ENCODE assay signal across 8 cellular contexts in genomic region chr10:32953277-32953927, GRCh38. TPM values are rescaled to one million over a fixed set of nuclear protein-coding genes. Genes with fewer than 3 reads are reported as not detected.
DNase-seq lines count a peak whose midpoint lies in the region; ATAC-seq, FAIRE-seq and TF ChIP-seq lines count a peak whose summit lies in the region.

No MANE protein-coding gene starts in this region.

- H3K36me3 Mint-ChIP-seq in central memory CD8-positive, alpha-beta T cell (ENCODE audit: insufficient read depth): peaks cover 12% of the 10 kb centered on the region
- H3K36me3 Mint-ChIP-seq in activated naive CD4-positive, alpha-beta T cell treated with anti-CD3 and anti-CD28 coated beads for 36 hours (ENCODE audit: low read depth): no peaks in the 10 kb centered on the region

- ATAC-seq in Right ventricle myocardium inferior (no peak), lower lobe of right lung (no peak)
- no peak for ATAC-seq in central memory CD8-positive, alpha-beta T cell (replicated peaks; ENCODE audit: extremely low read depth, poor library complexity, severe bottlenecking)

- TF ChIP-seq CTCF in cardiac muscle cell (IDR thresholded peaks at IDR 0.05; ENCODE audit: low read depth, low read length) (no peak), lower lobe of right lung (IDR thresholded peaks at IDR 0.05) (no peak), D721Med (IDR thresholded peaks at IDR 0.05; ENCODE audit: insufficient read depth, missing control alignments) (no peak)

- no peaks in the 10 kb centered on the region for H3K9me3 Mint-ChIP-seq in central memory CD8-positive, alpha-beta T cell
- H3K9me3 Mint-ChIP-seq in activated naive CD4-positive, alpha-beta T cell treated with anti-CD3 and anti-CD28 coated beads for 36 hours: no peaks in the 10 kb centered on the region

- CTCF ChIA-PET in activated naive CD4-positive, alpha-beta T cell treated with anti-CD3 and anti-CD28 coated beads for 36 hours (lab: Charles Lee): no interaction called here

- H3K27me3 ChIP-seq in cardiac muscle cell (no peaks in the 10 kb centered on the region), lower lobe of right lung (ENCODE audit: low read depth) (no peaks in the 10 kb centered on the region)

- DNase-seq in cardiac muscle cell (ENCODE audit: low read depth in 1 of 2, low spot score in 1 of 2) (peak in 1 of 2 donors; percentile 44), Right ventricle myocardium inferior (ENCODE audit: missing footprints) (no peak), lower lobe of right lung (no peak), D721Med (ENCODE audit: insufficient read length, low spot score) (no peak), HuH-7.5 (ENCODE audit: low spot score) (no peak)
- no peak for DNase-seq in central memory CD8-positive, alpha-beta T cell (ENCODE audit: low spot score in 2 of 2)
- no peak for DNase-seq in activated naive CD4-positive, alpha-beta T cell treated with anti-CD3 and anti-CD28 coated beads for 36 hours
- DNase-seq in stimulated activated CD4-positive, alpha-beta T cell treated with anti-CD3 and anti-CD28 coated beads, Interleukin-12 subunit alpha, Interleukin-12 subunit beta, amount 100 ng/mL, for 4 hours: no peak

- H3K4me1 ChIP-seq in cardiac muscle cell (ENCODE audit: low read depth): peaks cover 59% of the 10 kb centered on the region
- H3K4me1 ChIP-seq in lower lobe of right lung: peaks cover 83% of the 10 kb centered on the region

- intact Hi-C loops in Right ventricle myocardium inferior (cut with DNase I): no loop called here
- intact Hi-C loops in lower lobe of right lung (cut with DNase I): no loop called here
- intact Hi-C loops in activated naive CD4-positive, alpha-beta T cell treated with anti-CD3 and anti-CD28 coated beads for 36 hours (cut with micrococcal nuclease): loop anchor here (10.0 kb wide), 1 partner anchor 509 kb away; the partner anchor contains the start of gene CCDC7

- H3K27me3 Mint-ChIP-seq in central memory CD8-positive, alpha-beta T cell: no peaks in the 10 kb centered on the region
- no peaks in the 10 kb centered on the region for H3K27me3 Mint-ChIP-seq in activated naive CD4-positive, alpha-beta T cell treated with anti-CD3 and anti-CD28 coated beads for 36 hours (ENCODE audit: low read depth)

- H3K4me3 ChIP-seq in cardiac muscle cell (no peak overlapping the region), lower lobe of right lung (no peak overlapping the region)

- peaks cover 72% of the 10 kb centered on the region for H3K4me1 Mint-ChIP-seq in central memory CD8-positive, alpha-beta T cell
- peaks cover 60% of the 10 kb centered on the region for H3K4me1 Mint-ChIP-seq in activated naive CD4-positive, alpha-beta T cell treated with anti-CD3 and anti-CD28 coated beads for 36 hours (ENCODE audit: low read depth)

- FAIRE-seq in D721Med (lab: Jason Lieb, UNC): no peak

- peak overlapping the region; percentile 68 for H3K27ac Mint-ChIP-seq in central memory CD8-positive, alpha-beta T cell (ENCODE audit: low read depth)
- no peak overlapping the region for H3K27ac Mint-ChIP-seq in activated naive CD4-positive, alpha-beta T cell treated with anti-CD3 and anti-CD28 coated beads for 36 hours

- H3K36me3 ChIP-seq in cardiac muscle cell: no peaks in the 10 kb centered on the region
- no peaks in the 10 kb centered on the region for H3K36me3 ChIP-seq in lower lobe of right lung

- peak overlapping the region; percentile 85 for H3K27ac ChIP-seq in cardiac muscle cell
- peak overlapping the region; percentile 1 for H3K27ac ChIP-seq in lower lobe of right lung

- H3K9me3 ChIP-seq in cardiac muscle cell (ENCODE audit: low read depth): no peaks in the 10 kb centered on the region
- no peaks in the 10 kb centered on the region for H3K9me3 ChIP-seq in lower lobe of right lung

- peak overlapping the region; percentile 67 for H3K4me3 Mint-ChIP-seq in central memory CD8-positive, alpha-beta T cell
- no peak overlapping the region for H3K4me3 Mint-ChIP-seq in activated naive CD4-positive, alpha-beta T cell treated with anti-CD3 and anti-CD28 coated beads for 36 hours

RNA-seq across cellular contexts. Expression of gene ITGB1, which starts 4.6 kb away (rescaled TPM):
- 490 and 576 TPM in 2 replicates for total RNA-seq in cardiac muscle cell
- polyA plus RNA-seq in cardiac muscle cell: 321 and 326 TPM in 2 replicates
- total RNA-seq in Right ventricle myocardium inferior: 583 TPM
- total RNA-seq in lower lobe of right lung: 409 TPM
- 10 to 100 TPM; 30.3 to 34.5 TPM for total RNA-seq in activated naive CD4-positive, alpha-beta T cell treated with anti-CD3 and anti-CD28 coated beads for 36 hours

Comparison
In these comparisons a context has a peak if more than half of its experiments do, and no peak if none do; other contexts are left out.
1. RNA of gene ITGB1, which starts 4.6 kb away (total RNA-seq): 583 TPM in Right ventricle myocardium inferior (single experiment), 490 to 576 TPM in cardiac muscle cell and 409 TPM in lower lobe of right lung (single experiment); 30.3 to 34.5 TPM in activated naive CD4-positive, alpha-beta T cell treated with anti-CD3 and anti-CD28 coated beads for 36 hours; every median in the first group is over 10 times any median in the second.